Comparison of ENCODE assay signal across 36 cellular contexts in the genomic region with DNA sequence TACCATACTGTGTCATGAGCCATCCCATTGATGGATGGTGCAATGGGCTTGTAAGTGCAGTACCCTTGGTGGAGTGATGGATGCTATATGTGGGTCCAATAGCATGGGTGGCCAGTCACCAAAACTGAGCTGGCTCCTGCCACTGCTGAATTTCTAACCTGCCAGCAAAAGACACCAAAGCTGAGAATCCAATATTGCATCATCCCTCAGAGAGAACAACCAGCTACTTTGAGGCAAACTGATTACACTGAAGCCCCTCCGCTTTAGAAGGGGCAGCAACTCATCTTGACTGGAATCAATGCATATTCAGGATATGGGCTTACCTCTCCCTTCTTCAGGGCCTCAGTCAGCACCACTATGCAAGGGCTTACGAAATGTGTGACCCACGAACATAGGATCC.
"Had no signal": no experiment of that assay in that cellular context is flagged by ENCODE, and none has a peak within 500 bp of the region (broad histone marks: within the 10 kb centered on the region; RNA-seq: fewer than 3 reads in every experiment).

No MANE protein-coding gene starts in this region.

- H3K27me3 ChIP-seq: ascending aorta, cardiac muscle cell had no signal

- H3K36me3 ChIP-seq: ascending aorta, cardiac muscle cell had no signal

- H3K27me3 Mint-ChIP-seq: activated CD4-positive, alpha-beta memory T cell treated with anti-CD3 and anti-CD28 coated beads for 36 hours; activated CD8-positive, alpha-beta T cell treated with anti-CD3 and anti-CD28 coated beads for 36 hours; activated naive CD8-positive, alpha-beta T cell treated with anti-CD3 and anti-CD28 coated beads, Interleukin-2, amount 50 U/mL, for 24 hours; central memory CD8-positive, alpha-beta T cell had no signal

- H3K36me3 Mint-ChIP-seq: activated CD4-positive, alpha-beta memory T cell treated with anti-CD3 and anti-CD28 coated beads for 36 hours; activated CD8-positive, alpha-beta memory T cell treated with anti-CD3 and anti-CD28 coated beads, Interleukin-2, amount 10 ng/mL, durations not matched to agents 7 days and 5 days; activated naive CD4-positive, alpha-beta T cell treated with anti-CD3 and anti-CD28 coated beads, Interleukin-2, amount 10 ng/mL, durations not matched to agents 7 days and 5 days; activated naive CD4-positive, alpha-beta T cell treated with anti-CD3 and anti-CD28 coated beads, Interleukin-2, amount 50 U/mL, for 24 hours; activated naive CD8-positive, alpha-beta T cell; activated naive CD8-positive, alpha-beta T cell treated with anti-CD3 and anti-CD28 coated beads, Interleukin-2, amount 10 ng/mL, durations not matched to agents 7 days and 5 days; brain had no signal

- H3K4me3 Mint-ChIP-seq: activated B cell treated with CpG ODN at 0.5 μM for 24 hours; activated CD4-positive, alpha-beta memory T cell treated with anti-CD3 and anti-CD28 coated beads for 36 hours; activated CD4-positive, alpha-beta T cell treated with anti-CD3 and anti-CD28 coated beads, Interleukin-2, amount 10 ng/mL, durations not matched to agents 24 days and 14 days; activated CD8-positive, alpha-beta memory T cell treated with anti-CD3 and anti-CD28 coated beads, Interleukin-2, amount 10 ng/mL, durations not matched to agents 7 days and 5 days; activated CD8-positive, alpha-beta T cell treated with anti-CD3 and anti-CD28 coated beads for 36 hours; activated naive CD4-positive, alpha-beta T cell treated with anti-CD3 and anti-CD28 coated beads, Interleukin-2, amount 10 ng/mL, durations not matched to agents 7 days and 5 days; activated naive CD4-positive, alpha-beta T cell treated with anti-CD3 and anti-CD28 coated beads, Interleukin-2, amount 50 U/mL, for 24 hours; activated naive CD8-positive, alpha-beta T cell; activated naive CD8-positive, alpha-beta T cell treated with anti-CD3 and anti-CD28 coated beads, Interleukin-2, amount 10 ng/mL, durations not matched to agents 7 days and 5 days; activated naive CD8-positive, alpha-beta T cell treated with anti-CD3 and anti-CD28 coated beads, Interleukin-2, amount 50 U/mL, for 24 hours; activated T-cell treated with anti-CD3 and anti-CD28 coated beads, Interleukin-2, amount 50 U/mL, for 24 hours; brain; central memory CD8-positive, alpha-beta T cell; T-helper 1 cell treated with Interleukin-12 subunit alpha and Interleukin-12 subunit beta and Interleukin-4 antibody, amounts not matched to agents 30 μg/mL and 1 μg/mL, for 36 hours; T-helper 2 cell treated with Interferon-gamma antibody and Interleukin-4, amounts not matched to agents 5 μg/mL and 100 μg/mL, for 36 hours had no signal

- ATAC-seq: activated CD8-positive, alpha-beta memory T cell treated with anti-CD3 and anti-CD28 coated beads, Interleukin-2, amount 10 ng/mL, durations not matched to agents 7 days and 5 days; activated CD8-positive, alpha-beta T cell treated with anti-CD3 and anti-CD28 coated beads for 36 hours; activated naive CD8-positive, alpha-beta T cell treated with anti-CD3 and anti-CD28 coated beads, Interleukin-2, amount 50 U/mL, for 24 hours had no signal

- H3K27ac Mint-ChIP-seq: activated B cell treated with CpG ODN at 0.5 μM for 24 hours; activated CD4-positive, alpha-beta memory T cell treated with anti-CD3 and anti-CD28 coated beads for 36 hours; activated CD4-positive, alpha-beta T cell treated with anti-CD3 and anti-CD28 coated beads, Interleukin-2, amount 10 ng/mL, durations not matched to agents 24 days and 14 days; activated CD8-positive, alpha-beta memory T cell treated with anti-CD3 and anti-CD28 coated beads, Interleukin-2, amount 10 ng/mL, durations not matched to agents 7 days and 5 days; activated CD8-positive, alpha-beta T cell treated with anti-CD3 and anti-CD28 coated beads for 36 hours; activated naive CD4-positive, alpha-beta T cell treated with anti-CD3 and anti-CD28 coated beads, Interleukin-2, amount 10 ng/mL, durations not matched to agents 7 days and 5 days; activated naive CD4-positive, alpha-beta T cell treated with anti-CD3 and anti-CD28 coated beads, Interleukin-2, amount 50 U/mL, for 24 hours; activated naive CD8-positive, alpha-beta T cell; activated naive CD8-positive, alpha-beta T cell treated with anti-CD3 and anti-CD28 coated beads, Interleukin-2, amount 10 ng/mL, durations not matched to agents 7 days and 5 days; activated naive CD8-positive, alpha-beta T cell treated with anti-CD3 and anti-CD28 coated beads, Interleukin-2, amount 50 U/mL, for 24 hours; activated T-cell treated with anti-CD3 and anti-CD28 coated beads, Interleukin-2, amount 50 U/mL, for 24 hours; activated T-helper 2 cell treated with anti-CD3 and anti-CD28 coated beads, Interferon-gamma antibody, Interleukin-2, Interleukin-4, amounts not matched to agents 10 μg/mL and 5 μg/mL and 100 μg/mL, durations not matched to agents 14 hours and 24 hours and 36 hours; brain; T-helper 1 cell treated with Interleukin-12 subunit alpha and Interleukin-12 subunit beta and Interleukin-4 antibody, amounts not matched to agents 30 μg/mL and 1 μg/mL, for 36 hours; T-helper 2 cell treated with Interferon-gamma antibody and Interleukin-4, amounts not matched to agents 5 μg/mL and 100 μg/mL, for 36 hours had no signal

- FAIRE-seq: bronchial epithelial cell, TTC549 had no signal

- H3K4me1 Mint-ChIP-seq: activated B cell treated with CpG ODN at 0.5 μM for 24 hours; activated CD4-positive, alpha-beta T cell treated with anti-CD3 and anti-CD28 coated beads, Interleukin-2, amount 10 ng/mL, durations not matched to agents 24 days and 14 days; activated CD8-positive, alpha-beta memory T cell treated with anti-CD3 and anti-CD28 coated beads, Interleukin-2, amount 10 ng/mL, durations not matched to agents 7 days and 5 days; activated naive CD4-positive, alpha-beta T cell treated with anti-CD3 and anti-CD28 coated beads, Interleukin-2, amount 10 ng/mL, durations not matched to agents 7 days and 5 days; activated naive CD4-positive, alpha-beta T cell treated with anti-CD3 and anti-CD28 coated beads, Interleukin-2, amount 50 U/mL, for 24 hours; activated naive CD8-positive, alpha-beta T cell treated with anti-CD3 and anti-CD28 coated beads, Interleukin-2, amount 10 ng/mL, durations not matched to agents 7 days and 5 days; activated naive CD8-positive, alpha-beta T cell treated with anti-CD3 and anti-CD28 coated beads, Interleukin-2, amount 50 U/mL, for 24 hours; brain; central memory CD8-positive, alpha-beta T cell had no signal

- H3K9me3 ChIP-seq: ascending aorta had no signal

- DNase-seq: activated B cell treated with CpG ODN at 0.5 μM for 24 hours; activated CD4-positive, alpha-beta memory T cell treated with anti-CD3 and anti-CD28 coated beads for 36 hours; activated CD4-positive, alpha-beta T cell treated with anti-CD3 and anti-CD28 coated beads for 4 hours; activated CD4-positive, alpha-beta T cell treated with anti-CD3 and anti-CD28 coated beads, Interleukin-2, amount 10 ng/mL, durations not matched to agents 24 days and 14 days; activated CD4-positive, alpha-beta T cell treated with anti-CD3 and anti-CD28 coated beads, Interleukin-2, amount 50 U/mL, for 1 hour; activated CD4-positive, alpha-beta T cell treated with anti-CD3 and anti-CD28 coated beads, Interleukin-2, amount 50 U/mL, for 4 hours; activated CD4-positive, CD25-positive, alpha-beta regulatory T cell treated with anti-CD3 and anti-CD28 coated beads, Interleukin-2, amount 50 U/mL, for 72 hours; activated CD8-positive, alpha-beta memory T cell treated with anti-CD3 and anti-CD28 coated beads, Interleukin-2, amount 10 ng/mL, durations not matched to agents 7 days and 5 days; activated CD8-positive, alpha-beta memory T cell treated with anti-CD3 and anti-CD28 coated beads, Interleukin-2, amount 50 U/mL, for 48 hours; activated CD8-positive, alpha-beta T cell treated with anti-CD3 and anti-CD28 coated beads for 36 hours; activated effector memory CD4-positive, alpha-beta T cell treated with Interleukin-2 at 50 U/mL for 16 hours; activated gamma-delta T cell; activated naive CD4-positive, alpha-beta T cell treated with anti-CD3 and anti-CD28 coated beads, Interleukin-2, amount 10 ng/mL, durations not matched to agents 7 days and 5 days; activated naive CD4-positive, alpha-beta T cell treated with Interleukin-2 at 50 U/mL for 16 hours; activated naive CD8-positive, alpha-beta T cell treated with anti-CD3 and anti-CD28 coated beads, Interleukin-2, amount 10 ng/mL, durations not matched to agents 7 days and 5 days; activated naive CD8-positive, alpha-beta T cell treated with anti-CD3 and anti-CD28 coated beads, Interleukin-2, amount 50 U/mL, for 24 hours; activated T-cell treated with anti-CD3 and anti-CD28 coated beads, Interleukin-2, amount 50 U/mL, for 24 hours; activated T-cell treated with anti-CD3 and anti-CD28 coated beads, Interleukin-2, amount 50 U/mL, for 48 hours; amygdala; anterior cingulate cortex; cerebellar nuclear complex; T-helper 1 cell; T-helper 2 cell; T-helper 9 cell had no signal

- H3K4me3 ChIP-seq: ascending aorta, cardiac muscle cell had no signal

- H3K9me3 Mint-ChIP-seq: activated B cell treated with CpG ODN at 0.5 μM for 24 hours; activated CD4-positive, alpha-beta memory T cell treated with anti-CD3 and anti-CD28 coated beads for 36 hours; activated CD4-positive, alpha-beta T cell treated with anti-CD3 and anti-CD28 coated beads, Interleukin-2, amount 10 ng/mL, durations not matched to agents 24 days and 14 days; activated CD8-positive, alpha-beta T cell treated with anti-CD3 and anti-CD28 coated beads for 36 hours; activated naive CD4-positive, alpha-beta T cell treated with anti-CD3 and anti-CD28 coated beads, Interleukin-2, amount 10 ng/mL, durations not matched to agents 7 days and 5 days; activated naive CD4-positive, alpha-beta T cell treated with anti-CD3 and anti-CD28 coated beads, Interleukin-2, amount 50 U/mL, for 24 hours; activated naive CD8-positive, alpha-beta T cell treated with anti-CD3 and anti-CD28 coated beads, Interleukin-2, amount 10 ng/mL, durations not matched to agents 7 days and 5 days; activated naive CD8-positive, alpha-beta T cell treated with anti-CD3 and anti-CD28 coated beads, Interleukin-2, amount 50 U/mL, for 24 hours; activated T-cell treated with anti-CD3 and anti-CD28 coated beads, Interleukin-2, amount 50 U/mL, for 24 hours; activated T-helper 2 cell treated with anti-CD3 and anti-CD28 coated beads, Interferon-gamma antibody, Interleukin-2, Interleukin-4, amounts not matched to agents 10 μg/mL and 5 μg/mL and 100 μg/mL, durations not matched to agents 14 hours and 24 hours and 36 hours; brain; central memory CD8-positive, alpha-beta T cell; T-helper 1 cell treated with Interleukin-12 subunit alpha and Interleukin-12 subunit beta and Interleukin-4 antibody, amounts not matched to agents 30 μg/mL and 1 μg/mL, for 36 hours; T-helper 2 cell treated with Interferon-gamma antibody and Interleukin-4, amounts not matched to agents 5 μg/mL and 100 μg/mL, for 36 hours had no signal

- H3K27ac ChIP-seq: ascending aorta, cardiac muscle cell, VCaP had no signal

- H3K4me1 ChIP-seq: ascending aorta had no signal
